In the genomic region with DNA sequence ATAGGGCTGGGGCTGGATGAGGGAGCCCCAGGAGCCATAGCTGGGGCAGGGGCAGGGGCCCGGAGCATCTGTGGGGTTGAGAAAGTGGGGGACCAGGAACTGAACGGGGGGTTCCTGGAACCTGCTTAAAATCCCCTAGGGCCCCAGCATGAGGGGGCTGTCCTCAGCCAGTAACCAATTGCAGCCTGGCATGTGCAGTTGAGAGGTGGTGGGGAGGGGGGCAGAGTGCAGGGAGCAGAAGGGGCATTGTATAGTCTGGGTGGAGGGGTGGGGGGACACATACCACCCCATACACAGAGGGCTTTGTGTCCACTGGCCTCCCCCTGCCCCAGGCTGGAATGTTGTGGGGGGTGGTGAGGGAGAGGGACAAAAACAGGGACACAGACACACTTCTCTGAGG, we compare ENCODE assay signal across 17 cellular contexts.
"Had no signal": no experiment of that assay in that cellular context is flagged by ENCODE, and none has a peak within 500 bp of the region (broad histone marks: within the 10 kb centered on the region; RNA-seq: fewer than 3 reads in every experiment).

A gene (minus strand): TSS at position 101 of the 400 bp plus-strand sequence. CDS start 63 bp downstream, at position 38.

- H3K9ac ChIP-seq: parathyroid adenoma had no signal

- H3K27ac ChIP-seq: colonic mucosa, esophagus squamous epithelium, parathyroid adenoma, thyroid gland, vagina, WERI-Rb-1 had no signal

- H3K9me3 ChIP-seq: colonic mucosa, esophagus squamous epithelium, thyroid gland, vagina had no signal

- H3K27me3 ChIP-seq: colonic mucosa, thyroid gland, vagina had no signal

- H3K4me3 Mint-ChIP-seq: activated CD4-positive, alpha-beta memory T cell treated with anti-CD3 and anti-CD28 coated beads, Interleukin-2, amount 10 ng/mL, durations not matched to agents 7 days and 5 days; activated CD4-positive, alpha-beta T cell treated with anti-CD3 and anti-CD28 coated beads for 36 hours; activated T-cell treated with anti-CD3 and anti-CD28 coated beads, Interleukin-2, amount 50 U/mL, for 4 hours; stimulated activated naive B cell treated with anti-CD40 and anti-IgM and Interleukin-4, amounts not matched to agents 10 μg/mL and 1 μg/mL and 100 μg/mL, for 72 hours; T-helper 17 cell had no signal

- H3K27ac Mint-ChIP-seq: activated CD4-positive, alpha-beta memory T cell treated with anti-CD3 and anti-CD28 coated beads, Interleukin-2, amount 10 ng/mL, durations not matched to agents 7 days and 5 days; activated CD4-positive, alpha-beta T cell treated with anti-CD3 and anti-CD28 coated beads for 36 hours; stimulated activated naive B cell treated with anti-CD40 and anti-IgM and Interleukin-4, amounts not matched to agents 10 μg/mL and 1 μg/mL and 100 μg/mL, for 72 hours had no signal

- H3K36me3 ChIP-seq: colonic mucosa, esophagus squamous epithelium, thyroid gland, vagina had no signal

- DNase-seq: activated CD4-positive, alpha-beta memory T cell treated with anti-CD3 and anti-CD28 coated beads, Interleukin-2, amount 10 ng/mL, durations not matched to agents 7 days and 5 days; activated CD4-positive, alpha-beta T cell treated with anti-CD3 and anti-CD28 coated beads for 36 hours; activated effector memory CD4-positive, alpha-beta T cell treated with Interleukin-2 at 50 U/mL for 16 hours; activated naive CD4-positive, alpha-beta T cell treated with anti-CD3 and anti-CD28 coated beads, Interleukin-2, amount 50 U/mL, for 16 hours; activated T-cell treated with anti-CD3 and anti-CD28 coated beads, Interleukin-2, amount 50 U/mL, for 4 hours; amniotic stem cell; central memory CD4-positive, alpha-beta T cell; colonic mucosa; esophagus squamous epithelium; mesendoderm; stimulated activated CD4-positive, alpha-beta T cell treated with anti-CD3 and anti-CD28 coated beads, Interleukin-2, amount 100 ng/mL, for 48 hours; stimulated activated naive B cell treated with anti-CD40 and anti-IgM and Interleukin-4, amounts not matched to agents 10 μg/mL and 1 μg/mL and 100 μg/mL, for 72 hours; T-helper 17 cell; thyroid gland; WERI-Rb-1 had no signal

- H3K4me1 ChIP-seq: colonic mucosa had no signal

- H3K27me3 Mint-ChIP-seq: activated CD4-positive, alpha-beta T cell treated with anti-CD3 and anti-CD28 coated beads for 36 hours; stimulated activated naive B cell treated with anti-CD40 and anti-IgM and Interleukin-4, amounts not matched to agents 10 μg/mL and 1 μg/mL and 100 μg/mL, for 72 hours; T-helper 17 cell had no signal

- H3K4me3 ChIP-seq: colonic mucosa, esophagus squamous epithelium, thyroid gland, vagina had no signal

- H3K9me3 Mint-ChIP-seq: activated CD4-positive, alpha-beta memory T cell treated with anti-CD3 and anti-CD28 coated beads, Interleukin-2, amount 10 ng/mL, durations not matched to agents 7 days and 5 days; activated T-cell treated with anti-CD3 and anti-CD28 coated beads, Interleukin-2, amount 50 U/mL, for 4 hours; stimulated activated naive B cell treated with anti-CD40 and anti-IgM and Interleukin-4, amounts not matched to agents 10 μg/mL and 1 μg/mL and 100 μg/mL, for 72 hours had no signal

- ATAC-seq: activated CD4-positive, alpha-beta T cell treated with anti-CD3 and anti-CD28 coated beads for 36 hours; activated T-cell treated with anti-CD3 and anti-CD28 coated beads, Interleukin-2, amount 50 U/mL, for 4 hours; stimulated activated naive B cell treated with anti-CD40 and anti-IgM and Interleukin-4, amounts not matched to agents 10 μg/mL and 1 μg/mL and 100 μg/mL, for 72 hours; T-helper 17 cell had no signal

- H2AFZ ChIP-seq: parathyroid adenoma had no signal
